Comparison of ENCODE assay signal across 8 cellular contexts in the genomic region with DNA sequence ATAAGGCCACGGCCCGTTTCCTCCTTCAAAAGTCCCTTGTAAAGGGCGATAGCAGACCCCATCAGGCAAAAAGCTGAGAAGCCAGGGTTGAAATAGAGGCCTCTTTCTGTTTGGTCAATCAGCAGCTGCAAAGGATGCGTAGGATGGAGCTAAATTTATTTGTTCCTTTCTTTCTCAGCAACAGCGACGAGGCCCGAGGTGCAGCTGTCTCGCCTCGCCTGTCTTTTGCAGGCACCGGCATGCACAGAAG. TPM values are rescaled to one million over a fixed set of nuclear protein-coding genes. Genes with fewer than 3 reads are reported as not detected.
DNase-seq lines count a peak whose midpoint lies in the region; ATAC-seq and TF ChIP-seq lines count a peak whose summit lies in the region.

No MANE protein-coding gene starts in this region.

- no peaks in the 10 kb centered on the region for H3K79me2 ChIP-seq in PC-9 (ENCODE audit: low read depth)

- no peak overlapping the region for H3K4me3 ChIP-seq in PC-9

- BruUV-seq in PC-9 (replicated peaks; lab: Mats Ljungman, UMichigan), result no TSS peak

- H3F3A ChIP-seq in PC-9 (ENCODE audit: insufficient read depth, low read depth), result peaks cover 14% of the 10 kb centered on the region

- peaks cover 2% of the 10 kb centered on the region for H3K36me3 Mint-ChIP-seq in activated naive CD4-positive, alpha-beta T cell treated with anti-CD3 and anti-CD28 coated beads for 36 hours (ENCODE audit: low read depth)
- H3K36me3 Mint-ChIP-seq in memory B cell, result peaks cover 5% of the 10 kb centered on the region

- H2AFZ ChIP-seq in PC-9, result no peak overlapping the region

- H3K27me3 ChIP-seq in PC-9 (ENCODE audit: insufficient read depth, low read depth), result no peaks in the 10 kb centered on the region

- peak overlapping the region; percentile 65 for H3K4me2 ChIP-seq in PC-9

- H3K4me1 ChIP-seq in PC-9 (replicated peaks; ENCODE audit: insufficient read depth), result peaks cover 23% of the 10 kb centered on the region

- H3K9me3 ChIP-seq in PC-9 (ENCODE audit: insufficient read depth, low read depth), result no peaks in the 10 kb centered on the region; the same call in 1 of the 2 replicates

- no peak for DNase-seq in activated naive CD4-positive, alpha-beta T cell treated with anti-CD3 and anti-CD28 coated beads for 36 hours
- DNase-seq in activated naive CD4-positive, alpha-beta T cell treated with anti-CD3 and anti-CD28 coated beads, Interleukin-2, amount 50 U/mL, for 16 hours, result no peak
- DNase-seq in PC-9, result no peak
- DNase-seq in memory B cell (ENCODE audit: low spot score in 2 of 2), result no peak
- DNase-seq in NCI-H526 treated with DMSO at 0.1 percent for 48 hours (lab: John Stamatoyannopoulos, UW), result no peak
- no peak for DNase-seq in HT-29 (ENCODE audit: low spot score)
- no peak for DNase-seq in posterior vena cava (ENCODE audit: low spot score)

- H3K9me2 ChIP-seq in PC-9 (ENCODE audit: insufficient read depth), result no peaks in the 10 kb centered on the region

- H3K27me3 Mint-ChIP-seq in activated naive CD4-positive, alpha-beta T cell treated with anti-CD3 and anti-CD28 coated beads for 36 hours (ENCODE audit: low read depth), result no peaks in the 10 kb centered on the region
- no peaks in the 10 kb centered on the region for H3K27me3 Mint-ChIP-seq in memory B cell

- CTCF ChIA-PET in activated naive CD4-positive, alpha-beta T cell treated with anti-CD3 and anti-CD28 coated beads for 36 hours (lab: Charles Lee), result interaction anchor here (0.6 to 1.3 kb wide), 5 partner anchors 13 to 562 kb away, joined by 3 to 4 read pairs (median 3); no protein-coding TSS in a partner anchor
- CTCF ChIA-PET in PC-9 (lab: Charles Lee), result no interaction called here

- peak; percentile 64 for ATAC-seq in HG02884 (IDR thresholded peaks at IDR 0.05; ENCODE audit: unreplicated experiment)
- peak; percentile 41 for ATAC-seq in memory B cell (ENCODE audit: low read depth)

- H3K9me3 Mint-ChIP-seq in activated naive CD4-positive, alpha-beta T cell treated with anti-CD3 and anti-CD28 coated beads for 36 hours, result peaks cover 4% of the 10 kb centered on the region
- peaks cover 5% of the 10 kb centered on the region for H3K9me3 Mint-ChIP-seq in memory B cell

- H3K27ac ChIP-seq in PC-9, result peak overlapping the region; percentile 87

- no peaks in the 10 kb centered on the region for H4K20me1 ChIP-seq in PC-9 (ENCODE audit: insufficient read depth)

- H3K4me1 Mint-ChIP-seq in activated naive CD4-positive, alpha-beta T cell treated with anti-CD3 and anti-CD28 coated beads for 36 hours (ENCODE audit: low read depth), result peaks cover 22% of the 10 kb centered on the region
- peaks cover 29% of the 10 kb centered on the region for H3K4me1 Mint-ChIP-seq in memory B cell

- H3K36me3 ChIP-seq in PC-9 (ENCODE audit: low read depth), result no peaks in the 10 kb centered on the region

- intact Hi-C loops in activated naive CD4-positive, alpha-beta T cell treated with anti-CD3 and anti-CD28 coated beads for 36 hours (cut with micrococcal nuclease), result loop anchor here (1.0 to 5.0 kb wide), 8 partner anchors 26 to 497 kb away; a partner anchor contains a TSS
- intact Hi-C loops in PC-9 (cut with micrococcal nuclease; ENCODE audit: unreplicated experiment), result loop anchor here (1.0 kb wide), 6 partner anchors 30 to 132 kb away; no protein-coding TSS in a partner anchor
- intact Hi-C loops in posterior vena cava (cut with DNase I), result loop anchor here in 1 of 2 donors (5.0 kb wide), 1 partner anchor 1322 kb away; no protein-coding TSS in a partner anchor

- no peak for TF ChIP-seq CTCF in PC-9 (conservative IDR thresholded peaks at IDR 0.05)

- peak overlapping the region; percentile 95 for H3K27ac Mint-ChIP-seq in activated naive CD4-positive, alpha-beta T cell treated with anti-CD3 and anti-CD28 coated beads for 36 hours
- peak overlapping the region; percentile 98 for H3K27ac Mint-ChIP-seq in memory B cell

- POLR2A ChIA-PET in PC-9 (lab: Charles Lee; ENCODE audit: unreplicated experiment), result interaction anchor here (0.7 kb wide), 1 partner anchor 26 kb away, joined by 4 read pairs; no protein-coding TSS in a partner anchor

- H3K4me3 Mint-ChIP-seq in activated naive CD4-positive, alpha-beta T cell treated with anti-CD3 and anti-CD28 coated beads for 36 hours, result peak overlapping the region; percentile 73
- H3K4me3 Mint-ChIP-seq in memory B cell, result peak overlapping the region; percentile 89

RNA-seq across cellular contexts. Expression of a gene that starts 0.2 kb away (rescaled TPM):
- total RNA-seq in activated naive CD4-positive, alpha-beta T cell treated with anti-CD3 and anti-CD28 coated beads for 36 hours, result 1 to 10 TPM; 1.2 to 1.5 TPM
- total RNA-seq in PC-9 (2021) (1.1 and 1.4 TPM in 2 replicates), posterior vena cava (1 to 10 TPM in 1 of 2 donors, not detected in 1; 1.8 TPM)
- total RNA-seq in HT-29 (2014; rRNA removed; shearing (Covaris generic)), result 0.73 TPM in 1 of 2 replicates, not detected in the other
